8 cellular contexts compared by ENCODE assay signal in the genomic region with DNA sequence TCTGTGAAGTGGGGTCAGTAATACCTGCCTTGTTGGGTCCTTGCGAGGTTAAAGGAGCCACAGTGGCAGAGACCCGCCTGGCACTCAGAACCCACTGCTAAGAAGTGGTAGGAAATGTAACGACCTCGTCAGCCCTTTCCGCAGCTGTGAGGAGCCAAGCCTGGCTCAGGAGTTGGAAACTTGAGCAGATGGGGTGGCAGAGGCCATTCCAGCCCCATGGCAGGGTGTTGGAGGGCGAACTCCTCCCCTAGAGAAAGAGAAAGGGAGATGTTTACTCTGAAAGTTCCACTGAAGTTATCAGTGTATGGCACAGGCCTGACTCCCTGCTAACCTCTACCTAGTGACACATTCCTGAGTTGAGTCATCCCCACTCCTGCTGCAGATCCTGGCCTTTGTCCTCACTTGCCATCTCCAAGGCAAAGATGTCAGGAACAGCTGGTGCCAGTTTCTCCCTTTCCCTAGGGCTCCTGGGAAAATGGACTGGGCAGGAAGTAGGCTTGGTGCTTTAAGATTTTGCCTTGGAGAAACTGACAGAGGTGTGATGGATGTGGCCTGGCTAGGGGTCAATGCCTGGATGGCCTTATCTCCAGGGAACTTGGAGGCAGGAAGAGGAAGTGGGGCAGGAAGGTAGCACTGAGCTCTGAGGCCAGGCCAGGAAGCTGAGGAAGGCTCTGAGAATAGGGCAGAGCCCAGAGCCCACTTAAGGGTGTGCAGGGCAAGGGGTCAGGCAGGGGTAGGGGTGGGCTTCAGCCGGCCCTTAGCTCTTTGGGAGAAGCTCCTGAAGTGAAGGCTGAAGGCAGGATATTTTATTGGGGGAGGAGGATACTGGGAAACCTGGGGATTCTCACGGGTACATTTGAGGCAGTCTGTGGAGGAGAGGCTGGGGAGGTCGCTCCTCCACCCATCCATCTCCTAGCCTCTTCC. TPM values are rescaled to one million over a fixed set of nuclear protein-coding genes. Genes with fewer than 3 reads are reported as not detected.
A peak's percentile ranks its signal among the peaks of the same experiment; 100 is the strongest.
DNase-seq lines count a peak whose midpoint lies in the region; ATAC-seq and TF ChIP-seq lines count a peak whose summit lies in the region.

No MANE protein-coding gene starts in this region.

- CTCF ChIA-PET in activated naive CD4-positive, alpha-beta T cell treated with anti-CD3 and anti-CD28 coated beads for 36 hours (lab: Charles Lee): interaction anchor here (1.3 to 1.4 kb wide), 2 partner anchors 17 to 33 kb away, joined by 3 to 4 read pairs; partner anchors contain the start of gene TMEM150A

- H3K36me3 Mint-ChIP-seq in activated naive CD4-positive, alpha-beta T cell treated with anti-CD3 and anti-CD28 coated beads for 36 hours (ENCODE audit: low read depth): peaks cover 7% of the 10 kb centered on the region

- intact Hi-C loops in activated naive CD4-positive, alpha-beta T cell treated with anti-CD3 and anti-CD28 coated beads for 36 hours (cut with micrococcal nuclease): loop anchor here (1.0 to 2.0 kb wide), 5 partner anchors 8 to 46 kb away; partner anchors contain the start of genes C2orf68, MAT2A, TMEM150A and VAMP8

- H3K4me3 ChIP-seq in AG09309 (ENCODE audit: control insufficient read depth, low read depth, low read length) (peak overlapping the region; percentile 54), cardiac muscle cell (no peak overlapping the region)

- H3K27me3 Mint-ChIP-seq in activated naive CD4-positive, alpha-beta T cell treated with anti-CD3 and anti-CD28 coated beads for 36 hours (ENCODE audit: low read depth): no peaks in the 10 kb centered on the region

- H3K27ac ChIP-seq in cardiac muscle cell: peak overlapping the region; percentile 40

- peak; percentile 37 for ATAC-seq in GM19025 (IDR thresholded peaks at IDR 0.05; ENCODE audit: low read depth, unreplicated experiment)

- DNase-seq in AG09309 (ENCODE audit: low read depth) (no peak), HT-29 (ENCODE audit: low spot score) (peak; percentile 87), cardiac muscle cell (ENCODE audit: low read depth in 1 of 2, low spot score in 1 of 2) (peak in 1 of 2 donors; percentile 64), renal cortical epithelial cell (ENCODE audit: low read depth) (peak; percentile 81), RPMI8226 (no peak), NCI-H1105 (lab: John Stamatoyannopoulos, UW) (no peak)
- peak; percentile 50 for DNase-seq in activated naive CD4-positive, alpha-beta T cell treated with anti-CD3 and anti-CD28 coated beads for 36 hours

- no peaks in the 10 kb centered on the region for H3K9me3 Mint-ChIP-seq in activated naive CD4-positive, alpha-beta T cell treated with anti-CD3 and anti-CD28 coated beads for 36 hours

- TF ChIP-seq CTCF in AG09309 (IDR thresholded peaks at IDR 0.05; ENCODE audit: control insufficient read depth, insufficient read depth, low read depth, low read length, missing control alignments) (no peak), cardiac muscle cell (IDR thresholded peaks at IDR 0.05; ENCODE audit: low read depth, low read length) (no peak)

- H3K36me3 ChIP-seq in cardiac muscle cell: no peaks in the 10 kb centered on the region

- H3K27me3 ChIP-seq in cardiac muscle cell: no peaks in the 10 kb centered on the region

- peaks cover 22% of the 10 kb centered on the region for H3K4me1 ChIP-seq in cardiac muscle cell (ENCODE audit: low read depth)

- H3K4me1 Mint-ChIP-seq in activated naive CD4-positive, alpha-beta T cell treated with anti-CD3 and anti-CD28 coated beads for 36 hours (ENCODE audit: low read depth): peaks cover 40% of the 10 kb centered on the region

- H3K4me3 Mint-ChIP-seq in activated naive CD4-positive, alpha-beta T cell treated with anti-CD3 and anti-CD28 coated beads for 36 hours: peak overlapping the region; percentile 79

- H3K27ac Mint-ChIP-seq in activated naive CD4-positive, alpha-beta T cell treated with anti-CD3 and anti-CD28 coated beads for 36 hours: peak overlapping the region; percentile 83

- no peaks in the 10 kb centered on the region for H3K9me3 ChIP-seq in cardiac muscle cell (ENCODE audit: low read depth)

RNA-seq across cellular contexts. Expression of gene VAMP5, which starts 0.9 kb away (rescaled TPM):
- total RNA-seq in HT-29 (2014; rRNA removed; shearing (Covaris generic)): 2.7 and 10.4 TPM in 2 replicates
- total RNA-seq in activated naive CD4-positive, alpha-beta T cell treated with anti-CD3 and anti-CD28 coated beads for 36 hours: 10 to 100 TPM; 18.4 to 21.8 TPM
- total RNA-seq in cardiac muscle cell (6.7 and 7.7 TPM in 2 replicates), renal cortical epithelial cell (1.6 and 5.6 TPM in 2 replicates)
- polyA plus RNA-seq in cardiac muscle cell: 19.1 and 28.1 TPM in 2 replicates

RNA-seq across cellular contexts. Expression of gene VAMP8, which starts 7.7 kb away (rescaled TPM):
- 92.3 and 93.1 TPM in 2 replicates for total RNA-seq in HT-29 (2014; rRNA removed; shearing (Covaris generic))
- total RNA-seq in activated naive CD4-positive, alpha-beta T cell treated with anti-CD3 and anti-CD28 coated beads for 36 hours: 100 to 1,000 TPM in 1 of 2 experiments, 10 to 100 TPM in 1; 98.7 to 102 TPM
- total RNA-seq in cardiac muscle cell (8.3 and 15.7 TPM in 2 replicates), renal cortical epithelial cell (47.0 and 103 TPM in 2 replicates)
- 39.4 and 60.9 TPM in 2 replicates for polyA plus RNA-seq in cardiac muscle cell

RNA-seq across cellular contexts. Expression of gene RNF181, which starts 10.4 kb away (rescaled TPM):
- 107 and 109 TPM in 2 replicates for total RNA-seq in HT-29 (2014; rRNA removed; shearing (Covaris generic))
- 10 to 100 TPM; 86.8 to 96.1 TPM for total RNA-seq in activated naive CD4-positive, alpha-beta T cell treated with anti-CD3 and anti-CD28 coated beads for 36 hours
- total RNA-seq in cardiac muscle cell (152 and 241 TPM in 2 replicates), renal cortical epithelial cell (163 and 434 TPM in 2 replicates)
- 276 and 328 TPM in 2 replicates for polyA plus RNA-seq in cardiac muscle cell

RNA-seq across cellular contexts. Expression of gene TMEM150A, which starts 17.4 kb away (rescaled TPM):
- total RNA-seq in HT-29 (2014; rRNA removed; shearing (Covaris generic)): 12.1 and 12.3 TPM in 2 replicates
- total RNA-seq in activated naive CD4-positive, alpha-beta T cell treated with anti-CD3 and anti-CD28 coated beads for 36 hours: under 1 TPM; 0.55 to 0.67 TPM
- total RNA-seq in cardiac muscle cell: 14.2 and 18.9 TPM in 2 replicates
- 31.8 and 34.0 TPM in 2 replicates for polyA plus RNA-seq in cardiac muscle cell
- total RNA-seq in renal cortical epithelial cell: 6.9 and 13.6 TPM in 2 replicates

RNA-seq across cellular contexts. Expression of gene GGCX, which starts 23.8 kb away (rescaled TPM):
- total RNA-seq in HT-29 (2014; rRNA removed; shearing (Covaris generic)): 23.9 and 38.8 TPM in 2 replicates
- 10 to 100 TPM; 17.5 to 18.8 TPM for total RNA-seq in activated naive CD4-positive, alpha-beta T cell treated with anti-CD3 and anti-CD28 coated beads for 36 hours
- total RNA-seq in cardiac muscle cell: 18.6 and 24.3 TPM in 2 replicates
- 32.0 and 33.5 TPM in 2 replicates for polyA plus RNA-seq in cardiac muscle cell
- total RNA-seq in renal cortical epithelial cell: 32.6 and 51.4 TPM in 2 replicates

Comparison
In these comparisons a context has a peak if more than half of its experiments do, and no peak if none do; other contexts are left out.
1. DNase-seq: peak in HT-29 (single experiment), activated naive CD4-positive, alpha-beta T cell treated with anti-CD3 and anti-CD28 coated beads for 36 hours (single experiment) and renal cortical epithelial cell (single experiment); none in AG09309 (single experiment), RPMI8226 (single experiment) and NCI-H1105 (single experiment).